In the genomic region with DNA sequence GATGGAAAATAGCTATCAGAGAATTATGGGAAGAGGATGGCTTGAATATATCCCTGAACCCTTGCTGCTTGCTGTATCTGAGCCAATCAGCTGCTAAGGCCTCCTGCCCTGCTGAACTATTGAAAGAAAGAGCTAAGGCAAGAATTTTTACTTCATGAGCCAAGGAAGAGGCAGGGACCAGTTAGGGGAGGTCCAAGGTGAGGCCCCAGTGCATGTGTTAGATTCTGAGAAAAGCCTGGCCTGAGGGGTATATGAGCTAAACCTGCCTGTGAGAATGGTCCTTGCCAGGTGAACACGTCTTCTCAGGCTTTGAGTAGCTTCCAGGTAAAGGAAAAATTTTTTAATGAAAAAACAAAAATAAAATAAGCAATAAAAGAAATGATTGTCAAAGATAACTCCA, we compare ENCODE assay signal across 13 cellular contexts.
A peak's percentile ranks its signal among the peaks of the same experiment; 100 is the strongest.
DNase-seq lines count a peak whose midpoint lies in the region; ATAC-seq and TF ChIP-seq lines count a peak whose summit lies in the region.
"Had no signal": no experiment of that assay in that cellular context is flagged by ENCODE, and none has a peak within 500 bp of the region (broad histone marks: within the 10 kb centered on the region; RNA-seq: fewer than 3 reads in every experiment).

No MANE protein-coding gene starts in this region.

- no peak overlapping the region for H3K14ac ChIP-seq in trophoblast cell (ENCODE audit: low read length)

- H4K8ac ChIP-seq in trophoblast cell (ENCODE audit: low read depth, low read length): no peak overlapping the region

- DNase-seq in ELF-1 (ENCODE audit: low read depth, low spot score): peak; percentile 23
- DNase-seq in PC-9: no peak
- no peak for DNase-seq in trophoblast cell
- DNase-seq in EL: no peak
- DNase-seq in inferior parietal cortex (ENCODE audit: extremely low spot score): no peak
- DNase-seq: CD4-positive, alpha-beta memory T cell; NCI-H1048; NCI-H1694; SJCRH30 had no signal

- ATAC-seq in SK-N-SH treated with all-trans-retinoic acid at 6 μM for 48 hours: no peak
- ATAC-seq: Right ventricle myocardium inferior had no signal

- no peak for TF ChIP-seq CTCF in PC-9 (conservative IDR thresholded peaks at IDR 0.05)

- no peak overlapping the region for H3K18ac ChIP-seq in trophoblast cell (ENCODE audit: low read length)

- H3K9ac ChIP-seq in iPS-18a (ENCODE audit: low read length) (no peak overlapping the region), trophoblast cell (ENCODE audit: low read length) (no peak overlapping the region)

- H2BK5ac ChIP-seq in trophoblast cell (ENCODE audit: low read depth, low read length, poor library complexity): no peak overlapping the region

- H3K4me3 ChIP-seq in PC-9 (no peak overlapping the region), iPS-18a (ENCODE audit: low read length) (no peak overlapping the region), trophoblast cell (ENCODE audit: low read depth, low read length) (no peak overlapping the region)
- H3K4me3 ChIP-seq: SJCRH30 had no signal

- CTCF ChIA-PET in PC-9 (lab: Charles Lee): no interaction called here

- H3K79me2 ChIP-seq in PC-9 (ENCODE audit: low read depth) (no peaks in the 10 kb centered on the region), trophoblast cell (ENCODE audit: control insufficient read depth, insufficient read depth, low read length, poor library complexity) (no peaks in the 10 kb centered on the region)

- no peaks in the 10 kb centered on the region for H3F3A ChIP-seq in PC-9 (ENCODE audit: insufficient read depth, low read depth)

- no TSS peak for BruUV-seq in PC-9 (replicated peaks; lab: Mats Ljungman, UMichigan)

- no peak overlapping the region for H2BK120ac ChIP-seq in trophoblast cell (ENCODE audit: insufficient read depth, low read length, poor library complexity)

- no peak overlapping the region for H4K91ac ChIP-seq in trophoblast cell (ENCODE audit: low read depth, low read length)

- intact Hi-C loops in PC-9 (cut with micrococcal nuclease; ENCODE audit: unreplicated experiment): loop anchor here (10.0 kb wide), 1 partner anchor 168 kb away; no protein-coding TSS in a partner anchor

- H3K4ac ChIP-seq in trophoblast cell (ENCODE audit: low read depth, low read length): no peak overlapping the region

- WGBS in trophoblast cell (ENCODE audit: extremely low coverage, insufficient coverage, insufficient read length): no CpG with 5 or more reads among the region's 1 CpG

- peaks cover 10% of the 10 kb centered on the region; the same call in 1 of the 2 replicates for H3K4me1 ChIP-seq in PC-9 (replicated peaks; ENCODE audit: insufficient read depth)
- H3K4me1 ChIP-seq in iPS-18a (ENCODE audit: control insufficient read depth, low read depth, low read length): peaks cover 25% of the 10 kb centered on the region
- peaks cover 0 to 3% of the 10 kb centered on the region in 2 experiments for H3K4me1 ChIP-seq in trophoblast cell (ENCODE audit: control insufficient read depth in 1 of 2, insufficient read depth in 2 of 2, low read length in 2 of 2)
- H3K4me1 ChIP-seq: SJCRH30 had no signal

- no peaks in the 10 kb centered on the region for H4K20me1 ChIP-seq in PC-9 (ENCODE audit: insufficient read depth)

- H2BK12ac ChIP-seq in trophoblast cell (ENCODE audit: low read length): peak overlapping the region; percentile 5

- H3K4me2 ChIP-seq in PC-9 (no peak overlapping the region), trophoblast cell (ENCODE audit: low read length) (no peak overlapping the region)

- POLR2A ChIA-PET in PC-9 (lab: Charles Lee; ENCODE audit: unreplicated experiment): interaction anchor here (0.7 kb wide), 1 partner anchor 24 kb away, joined by 11 read pairs; no protein-coding TSS in a partner anchor

- H3K9me2 ChIP-seq in PC-9 (ENCODE audit: insufficient read depth): no peaks in the 10 kb centered on the region

- no peaks in the 10 kb centered on the region for H3K79me1 ChIP-seq in trophoblast cell (ENCODE audit: low read length)

- H3K23ac ChIP-seq in trophoblast cell (ENCODE audit: low read length): no peak overlapping the region

- no peaks in the 10 kb centered on the region for H3K36me3 ChIP-seq in PC-9 (ENCODE audit: low read depth)
- H3K36me3 ChIP-seq in iPS-18a (ENCODE audit: control insufficient read depth, low read depth, low read length): no peaks in the 10 kb centered on the region
- no peaks in the 10 kb centered on the region for H3K36me3 ChIP-seq in trophoblast cell (ENCODE audit: control insufficient read depth in 1 of 2, insufficient read depth in 2 of 2, low read length in 2 of 2)
- H3K36me3 ChIP-seq: SJCRH30 had no signal

- no peak overlapping the region for H2AK5ac ChIP-seq in trophoblast cell (ENCODE audit: low read length)

- H3K27me3 ChIP-seq in PC-9 (ENCODE audit: insufficient read depth, low read depth) (no peaks in the 10 kb centered on the region), iPS-18a (ENCODE audit: control insufficient read depth, insufficient read depth, low read length) (no peaks in the 10 kb centered on the region), trophoblast cell (ENCODE audit: insufficient read depth, low read length) (no peaks in the 10 kb centered on the region)
- H3K27me3 ChIP-seq: SJCRH30 had no signal

- H3K27ac ChIP-seq in PC-9 (no peak overlapping the region), iPS-18a (ENCODE audit: low read length) (peak overlapping the region; percentile 56), trophoblast cell (ENCODE audit: low read depth, low read length) (no peak overlapping the region)
- H3K27ac ChIP-seq: HL-60, SJCRH30 had no signal

- no peaks in the 10 kb centered on the region; the same call in 1 of the 2 replicates for H3K9me3 ChIP-seq in PC-9 (ENCODE audit: insufficient read depth, low read depth)
- H3K9me3 ChIP-seq in iPS-18a (ENCODE audit: control insufficient read depth, low read depth, low read length): no peaks in the 10 kb centered on the region
- no peaks in the 10 kb centered on the region for H3K9me3 ChIP-seq in trophoblast cell (ENCODE audit: insufficient read depth, low read depth, low read length)
- H3K9me3 ChIP-seq: SJCRH30 had no signal

- H4K12ac ChIP-seq in trophoblast cell (ENCODE audit: low read depth, low read length): no peak overlapping the region

- H2AFZ ChIP-seq in PC-9: peak overlapping the region; percentile 22; the same call in 1 of the 2 replicates
- no peak overlapping the region for H2AFZ ChIP-seq in trophoblast cell (ENCODE audit: insufficient read depth, low read length, poor library complexity)

TF ChIP-seq in SK-N-SH treated with all-trans-retinoic acid at 6 μM for 48 hours, 23 proteins besides CTCF, POLR2A, EP300 and RAD21:
- TF ChIP-seq RARB (CRISPR knock-in tag; IDR thresholded peaks at IDR 0.05): no peak
- no peak for TF ChIP-seq ARNTL (CRISPR knock-in tag; IDR thresholded peaks at IDR 0.05; ENCODE audit: borderline replicate concordance, low read depth)
- no peak for TF ChIP-seq CSDC2 (CRISPR knock-in tag; IDR thresholded peaks at IDR 0.05)
- TF ChIP-seq, protein P1, sequence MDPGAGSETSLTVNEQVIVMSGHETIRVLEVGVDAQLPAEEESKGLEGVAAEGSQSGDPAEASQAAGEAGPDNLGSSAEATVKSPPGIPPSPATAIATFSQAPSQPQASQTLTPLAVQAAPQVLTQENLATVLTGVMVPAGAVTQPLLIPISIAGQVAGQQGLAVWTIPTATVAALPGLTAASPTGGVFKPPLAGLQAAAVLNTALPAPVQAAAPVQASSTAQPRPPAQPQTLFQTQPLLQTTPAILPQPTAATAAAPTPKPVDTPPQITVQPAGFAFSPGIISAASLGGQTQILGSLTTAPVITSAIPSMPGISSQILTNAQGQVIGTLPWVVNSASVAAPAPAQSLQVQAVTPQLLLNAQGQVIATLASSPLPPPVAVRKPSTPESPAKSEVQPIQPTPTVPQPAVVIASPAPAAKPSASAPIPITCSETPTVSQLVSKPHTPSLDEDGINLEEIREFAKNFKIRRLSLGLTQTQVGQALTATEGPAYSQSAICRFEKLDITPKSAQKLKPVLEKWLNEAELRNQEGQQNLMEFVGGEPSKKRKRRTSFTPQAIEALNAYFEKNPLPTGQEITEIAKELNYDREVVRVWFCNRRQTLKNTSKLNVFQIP (CRISPR knock-in tag; IDR thresholded peaks at IDR 0.05; ENCODE audit: borderline replicate concordance, low read depth): no peak
- TF ChIP-seq ZC3H10 (CRISPR knock-in tag; IDR thresholded peaks at IDR 0.05): no peak
- no peak for TF ChIP-seq ZFP3 (CRISPR knock-in tag; IDR thresholded peaks at IDR 0.05)
- TF ChIP-seq OSR1 (CRISPR knock-in tag; IDR thresholded peaks at IDR 0.05): no peak
- TF ChIP-seq PPARA (CRISPR knock-in tag; IDR thresholded peaks at IDR 0.05; ENCODE audit: borderline replicate concordance): no peak
- no peak for TF ChIP-seq ZNF70 (CRISPR knock-in tag; IDR thresholded peaks at IDR 0.05)
- TF ChIP-seq ISL1 (CRISPR knock-in tag; IDR thresholded peaks at IDR 0.05): no peak
- no peak for TF ChIP-seq ESRRG (CRISPR knock-in tag; IDR thresholded peaks at IDR 0.05)
- no peak for TF ChIP-seq GLIS3 (CRISPR knock-in tag; IDR thresholded peaks at IDR 0.05)
- no peak for TF ChIP-seq BACH2 (CRISPR knock-in tag; IDR thresholded peaks at IDR 0.05; ENCODE audit: borderline replicate concordance)
- TF ChIP-seq ZFP30 (CRISPR knock-in tag; IDR thresholded peaks at IDR 0.05): no peak
- TF ChIP-seq SNAI2 (CRISPR knock-in tag; IDR thresholded peaks at IDR 0.05): no peak
- TF ChIP-seq ZNF565 (CRISPR knock-in tag; conservative IDR thresholded peaks at IDR 0.05; ENCODE audit: low read depth): no peak
- TF ChIP-seq ZNF8 (CRISPR knock-in tag; IDR thresholded peaks at IDR 0.05): no peak
- no peak for TF ChIP-seq TOX (CRISPR knock-in tag; IDR thresholded peaks at IDR 0.05; ENCODE audit: borderline replicate concordance)
- TF ChIP-seq, protein P2, sequence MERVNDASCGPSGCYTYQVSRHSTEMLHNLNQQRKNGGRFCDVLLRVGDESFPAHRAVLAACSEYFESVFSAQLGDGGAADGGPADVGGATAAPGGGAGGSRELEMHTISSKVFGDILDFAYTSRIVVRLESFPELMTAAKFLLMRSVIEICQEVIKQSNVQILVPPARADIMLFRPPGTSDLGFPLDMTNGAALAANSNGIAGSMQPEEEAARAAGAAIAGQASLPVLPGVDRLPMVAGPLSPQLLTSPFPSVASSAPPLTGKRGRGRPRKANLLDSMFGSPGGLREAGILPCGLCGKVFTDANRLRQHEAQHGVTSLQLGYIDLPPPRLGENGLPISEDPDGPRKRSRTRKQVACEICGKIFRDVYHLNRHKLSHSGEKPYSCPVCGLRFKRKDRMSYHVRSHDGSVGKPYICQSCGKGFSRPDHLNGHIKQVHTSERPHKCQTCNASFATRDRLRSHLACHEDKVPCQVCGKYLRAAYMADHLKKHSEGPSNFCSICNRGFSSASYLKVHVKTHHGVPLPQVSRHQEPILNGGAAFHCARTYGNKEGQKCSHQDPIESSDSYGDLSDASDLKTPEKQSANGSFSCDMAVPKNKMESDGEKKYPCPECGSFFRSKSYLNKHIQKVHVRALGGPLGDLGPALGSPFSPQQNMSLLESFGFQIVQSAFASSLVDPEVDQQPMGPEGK (CRISPR knock-in tag; IDR thresholded peaks at IDR 0.05; ENCODE audit: borderline replicate concordance): no peak
